In genomic region chr5:134517553-134517952, GRCh38 we compare ENCODE assay signal across 15 cellular contexts.
"Had no signal": no experiment of that assay in that cellular context is flagged by ENCODE, and none has a peak within 500 bp of the region (broad histone marks: within the 10 kb centered on the region; RNA-seq: fewer than 3 reads in every experiment).

No MANE protein-coding gene starts in this region.

- H3K4me3 Mint-ChIP-seq: endodermal cell, natural killer cell, neural crest cell had no signal

- H3K9me3 Mint-ChIP-seq: endodermal cell, natural killer cell, neural crest cell had no signal

- ATAC-seq: heart left ventricle, mucosa of descending colon, natural killer cell, right cardiac atrium had no signal

- H3K27ac ChIP-seq: coronary artery, heart left ventricle, ovary had no signal

- DNase-seq: effector CD4-positive, alpha-beta T cell; endodermal cell; heart left ventricle; hippocampal formation; mucosa of descending colon; natural killer cell; nucleus accumbens; ovary; stimulated activated CD4-positive, alpha-beta T cell treated with anti-CD3 and anti-CD28 coated beads, Interleukin-2, amount 100 ng/mL, for 48 hours; stimulated activated naive CD4-positive, alpha-beta T cell treated with Interleukin-2 at 50 U/mL for 16 hours; trophoblast cell had no signal

- H3K27me3 ChIP-seq: heart left ventricle, ovary had no signal

- H3K9me3 ChIP-seq: heart left ventricle, mucosa of descending colon, ovary had no signal

- H3K27ac Mint-ChIP-seq: endodermal cell, natural killer cell had no signal

- H3K36me3 ChIP-seq: heart left ventricle, ovary had no signal

- H3K4me3 ChIP-seq: coronary artery, heart left ventricle, mucosa of descending colon, ovary, smooth muscle cell had no signal

- H3K36me3 Mint-ChIP-seq: natural killer cell had no signal

- H3K4me1 Mint-ChIP-seq: natural killer cell, neural crest cell had no signal
